In genomic region chr1:224433041-224433670, GRCh38 we compare ENCODE assay signal across 8 cellular contexts. TPM values are rescaled to one million over a fixed set of nuclear protein-coding genes. Genes with fewer than 3 reads are reported as not detected.
DNase-seq lines count a peak whose midpoint lies in the region; ATAC-seq, FAIRE-seq and TF ChIP-seq lines count a peak whose summit lies in the region.

No MANE protein-coding gene starts in this region.

- H4K20me1 ChIP-seq in endothelial cell of umbilical vein (replicated peaks; ENCODE audit: control insufficient read depth, extremely low read depth, insufficient read depth, low read length) = no peaks in the 10 kb centered on the region

- H3K9me3 Mint-ChIP-seq in activated B cell treated with CpG ODN at 0.5 μM for 24 hours = no peaks in the 10 kb centered on the region

- H3K27ac Mint-ChIP-seq in activated B cell treated with CpG ODN at 0.5 μM for 24 hours = peak overlapping the region; percentile 73

- H3K4me3 ChIP-seq in BJ (ENCODE audit: low read depth, low read length) (peak overlapping the region; percentile 95), endothelial cell of umbilical vein (replicated peaks in 1 of 3; ENCODE audit: insufficient read depth in 1 of 3, low read depth in 1 of 3, low read length in 3 of 3) (peak overlapping the region; percentile 24 to 100 (median 88)), mucosa of stomach (ENCODE audit: low read length) (peak overlapping the region; percentile 35), uterus (peak overlapping the region; percentile 86 to 94)

- H3K36me3 ChIP-seq in BJ (ENCODE audit: control insufficient read depth, insufficient read depth, low read length) (no peaks in the 10 kb centered on the region; the same call in 1 of the 2 replicates), endothelial cell of umbilical vein (ENCODE audit: control insufficient read depth in 2 of 2, extremely low read depth in 1 of 2, insufficient read depth in 2 of 2, low read length in 2 of 2) (peaks cover 0 to 7% of the 10 kb centered on the region in 2 experiments), mucosa of stomach (ENCODE audit: control insufficient read depth, insufficient read depth, low read length) (no peaks in the 10 kb centered on the region), uterus (no peaks in the 10 kb centered on the region)

- peaks cover 41% of the 10 kb centered on the region for H3K4me1 ChIP-seq in endothelial cell of umbilical vein (ENCODE audit: control insufficient read depth, extremely low read depth, insufficient read depth, low read length)
- H3K4me1 ChIP-seq in mucosa of stomach (ENCODE audit: control insufficient read depth, insufficient read depth, low read length) = peaks cover 22% of the 10 kb centered on the region
- H3K4me1 ChIP-seq in uterus = peaks cover 7 to 11% of the 10 kb centered on the region in 2 donors

- no peaks in the 10 kb centered on the region for H3K27me3 Mint-ChIP-seq in activated B cell treated with CpG ODN at 0.5 μM for 24 hours

- peaks cover 33% of the 10 kb centered on the region for H3K36me3 Mint-ChIP-seq in activated B cell treated with CpG ODN at 0.5 μM for 24 hours (ENCODE audit: low read depth)

- DNase-seq in BJ (ENCODE audit: low read depth) (no peak), HTR-8/SVneo (ENCODE audit: insufficient read length, low spot score) (peak; percentile 8), activated B cell treated with CpG ODN at 0.5 μM for 24 hours (no peak), endothelial cell of umbilical vein (ENCODE audit: low read depth, low spot score) (peak; percentile 59), uterus (peak in 1 of 2 donors; percentile 17), COLO829 (ENCODE audit: low spot score) (no peak)

- no peak for ATAC-seq in activated B cell treated with CpG ODN at 0.5 μM for 24 hours (ENCODE audit: low read depth)
- no peak for ATAC-seq in HG03139 (IDR thresholded peaks at IDR 0.05; ENCODE audit: unreplicated experiment)

- no peak for FAIRE-seq in HTR-8/SVneo (lab: Jason Lieb, UNC)
- peak; percentile 40 for FAIRE-seq in endothelial cell of umbilical vein (lab: Jason Lieb, UNC)

- H3K9me3 ChIP-seq in endothelial cell of umbilical vein (replicated peaks; ENCODE audit: control insufficient read depth, insufficient read depth, low read length) (no peaks in the 10 kb centered on the region), mucosa of stomach (ENCODE audit: control insufficient read depth, low read length) (no peaks in the 10 kb centered on the region), uterus (no peaks in the 10 kb centered on the region)

- dilution Hi-C loops in endothelial cell of umbilical vein (cut with MboI; ENCODE audit: extremely low pct_ligation_motif_present, low sequenced_read_pairs) = no loop called here

- H3K4me3 Mint-ChIP-seq in activated B cell treated with CpG ODN at 0.5 μM for 24 hours = peak overlapping the region; percentile 90

- no peak overlapping the region for H2AFZ ChIP-seq in endothelial cell of umbilical vein (ENCODE audit: low read depth, low read length)

- POLR2A ChIA-PET in BJ (lab: Charles Lee) (no interaction called here), activated B cell treated with CpG ODN at 0.5 μM for 24 hours (lab: Charles Lee) (interaction anchor here (0.7 to 1.2 kb wide), 3 partner anchors 14 to 440 kb away, joined by 3 to 4 read pairs (median 4); no protein-coding TSS in a partner anchor), endothelial cell of umbilical vein (lab: Charles Lee) (interaction anchor here (0.5 to 1.5 kb wide), 5 partner anchors 24 to 70 kb away, joined by 3 to 6 read pairs (median 3); no protein-coding TSS in a partner anchor)

- BruUV-seq in endothelial cell of umbilical vein (replicated peaks; lab: Mats Ljungman, UMichigan) = no TSS peak

- no peak for TF ChIP-seq CTCF in BJ (IDR thresholded peaks at IDR 0.05; ENCODE audit: insufficient read depth, low read depth, low read length)
- TF ChIP-seq CTCF in activated B cell treated with CpG ODN at 0.5 μM for 24 hours (IDR thresholded peaks at IDR 0.05) = no peak
- TF ChIP-seq CTCF in endothelial cell of umbilical vein (IDR thresholded peaks at IDR 0.05; ENCODE audit: extremely low read depth in 1 of 2, insufficient read depth in 1 of 2, low read depth in 1 of 2, low read length in 2 of 2) = no peak
- no peak for TF ChIP-seq CTCF in uterus (IDR thresholded peaks at IDR 0.05)

- peak overlapping the region; percentile 61 for H3K9ac ChIP-seq in endothelial cell of umbilical vein (replicated peaks; ENCODE audit: extremely low read depth, insufficient read depth, low read length)
- peak overlapping the region; percentile 60 for H3K9ac ChIP-seq in mucosa of stomach (ENCODE audit: low read length)

- H3K79me2 ChIP-seq in endothelial cell of umbilical vein (ENCODE audit: control insufficient read depth, insufficient read depth, low read length) = peaks cover 56% of the 10 kb centered on the region

- H3K9me1 ChIP-seq in endothelial cell of umbilical vein (replicated peaks; ENCODE audit: control insufficient read depth, extremely low read depth, insufficient read depth, low read length) = no peaks in the 10 kb centered on the region

- peak overlapping the region; percentile 69 for H3K27ac ChIP-seq in endothelial cell of umbilical vein (ENCODE audit: insufficient read depth, low read depth, low read length)
- peak overlapping the region; percentile 98 to 99 for H3K27ac ChIP-seq in uterus

- H3K4me2 ChIP-seq in endothelial cell of umbilical vein (ENCODE audit: insufficient read depth, low read length) = peak overlapping the region; percentile 97

- H3K27me3 ChIP-seq in BJ (ENCODE audit: control insufficient read depth, insufficient read depth, low read length) (no peaks in the 10 kb centered on the region), endothelial cell of umbilical vein (ENCODE audit: control insufficient read depth in 2 of 2, insufficient read depth in 2 of 2, low read length in 2 of 2) (no peaks in the 10 kb centered on the region), mucosa of stomach (ENCODE audit: control insufficient read depth, insufficient read depth, low read length) (no peaks in the 10 kb centered on the region), uterus (no peaks in the 10 kb centered on the region)

- CTCF ChIA-PET in BJ (lab: Yijun Ruan, JAX) = no interaction called here
- CTCF ChIA-PET in activated B cell treated with CpG ODN at 0.5 μM for 24 hours (lab: Charles Lee) = interaction anchor here (1.3 kb wide), 1 partner anchor 25 kb away, joined by 3 read pairs; no protein-coding TSS in a partner anchor
- CTCF ChIA-PET in endothelial cell of umbilical vein (lab: Charles Lee) = interaction anchor here (0.5 to 7.4 kb wide), 3 partner anchors 24 to 694 kb away, joined by 4 to 92 read pairs (median 4); no protein-coding TSS in a partner anchor

- peaks cover 49% of the 10 kb centered on the region for H3K4me1 Mint-ChIP-seq in activated B cell treated with CpG ODN at 0.5 μM for 24 hours

- intact Hi-C loops in activated B cell treated with CpG ODN at 0.5 μM for 24 hours (cut with micrococcal nuclease) (loop anchor here (5.0 to 10.0 kb wide), 5 partner anchors 251 to 1974 kb away; partner anchors contain the start of genes DEGS1, LBR, PARP1 and TP53BP2), endothelial cell of umbilical vein (cut with micrococcal nuclease) (loop anchor here (1.0 to 5.0 kb wide), 4 partner anchors 24 to 726 kb away; partner anchors contain the start of gene CNIH4), uterus (cut with DNase I; ENCODE audit: low total_unique reads) (no loop called here)

- TF ChIP-seq POLR2A in endothelial cell of umbilical vein (IDR thresholded peaks at IDR 0.05; ENCODE audit: low read depth, low read length) (no peak), uterus (IDR thresholded peaks at IDR 0.05) (no peak)

TF ChIP-seq in endothelial cell of umbilical vein, 7 proteins besides CTCF, POLR2A, EP300 and RAD21:
- TF ChIP-seq FOS (IDR thresholded peaks at IDR 0.05; ENCODE audit: borderline replicate concordance, insufficient read depth, low read length) = no peak
- TF ChIP-seq POLR2AphosphoS5 (IDR thresholded peaks at IDR 0.05; ENCODE audit: insufficient read depth, low read depth, low read length) = no peak
- no peak for TF ChIP-seq GATA2 (IDR thresholded peaks at IDR 0.05; ENCODE audit: insufficient read depth, insufficient read length, low read depth, low read length)
- no peak for TF ChIP-seq JUN (IDR thresholded peaks at IDR 0.05; ENCODE audit: borderline replicate concordance, insufficient read depth, insufficient read length, low read depth)
- TF ChIP-seq EZH2 (IDR thresholded peaks at IDR 0.05; ENCODE audit: borderline replicate concordance, low read depth, low read length, severe bottlenecking) = no peak
- TF ChIP-seq MAX (IDR thresholded peaks at IDR 0.05; ENCODE audit: insufficient read depth, insufficient read length) = no peak
- no peak for TF ChIP-seq MYC (IDR thresholded peaks at IDR 0.05; ENCODE audit: low read depth, low read length)

RNA-seq across cellular contexts. Expression of gene WDR26, which starts 1.4 kb away (rescaled TPM):
- polyA plus RNA-seq in BJ (2011; rRNA removed) = 17.3 and 30.0 TPM in 2 replicates
- polyA minus RNA-seq in BJ (2011; rRNA and poly(A)+ RNA removed) = 36.1 and 55.1 TPM in 2 replicates
- total RNA-seq in activated B cell treated with CpG ODN at 0.5 μM for 24 hours = 75.3 and 91.3 TPM in 2 replicates
- total RNA-seq in endothelial cell of umbilical vein = 90.1 and 92.4 TPM in 2 replicates
- polyA plus RNA-seq in endothelial cell of umbilical vein = 19.3 and 26.7 TPM in 2 replicates
- 33.7 and 36.0 TPM in 2 replicates for polyA plus RNA-seq in endothelial cell of umbilical vein (2011; cell fraction: cytosol; rRNA removed)
- 88.9 and 115 TPM in 2 replicates for polyA plus RNA-seq in endothelial cell of umbilical vein (2011; cell fraction: nucleus; rRNA removed)
- 62.1 and 76.9 TPM in 2 replicates for polyA plus RNA-seq in endothelial cell of umbilical vein (2012)
- polyA minus RNA-seq in endothelial cell of umbilical vein = 74.5 and 98.5 TPM in 2 replicates
- polyA minus RNA-seq in endothelial cell of umbilical vein (2011; cell fraction: cytosol; rRNA and poly(A)+ RNA removed) = 29.9 TPM
- polyA minus RNA-seq in endothelial cell of umbilical vein (2011; cell fraction: nucleus; rRNA and poly(A)+ RNA removed) = 128 and 154 TPM in 2 replicates
- 10 to 100 TPM; 45.9 to 76.9 (median 65.7) TPM for total RNA-seq in uterus

Comparison
In these comparisons a context has a peak if more than half of its experiments do, and no peak if none do; other contexts are left out.
1. DNase-seq: peak in HTR-8/SVneo (single experiment) and endothelial cell of umbilical vein (single experiment); none in BJ (single experiment), activated B cell treated with CpG ODN at 0.5 μM for 24 hours (single experiment) and COLO829 (single experiment).
2. H3K4me3 ChIP-seq: peak in every context shown above with its lines; median percentile 95 in BJ; 90 in uterus; 88 in endothelial cell of umbilical vein; 35 in mucosa of stomach.